Comparison of ENCODE assay signal across 25 cellular contexts in genomic region chr7:123666492-123666891, GRCh38. TPM values are rescaled to one million over a fixed set of nuclear protein-coding genes. Genes with fewer than 3 reads are reported as not detected.
DNase-seq lines count a peak whose midpoint lies in the region; ATAC-seq and TF ChIP-seq lines count a peak whose summit lies in the region.
"Had no signal": no experiment of that assay in that cellular context is flagged by ENCODE, and none has a peak within 500 bp of the region (broad histone marks: within the 10 kb centered on the region; RNA-seq: fewer than 3 reads in every experiment).

No MANE protein-coding gene starts in this region.

- H3K4me3 ChIP-seq in WERI-Rb-1 (ENCODE audit: low read depth, low read length) (no peak overlapping the region), psoas muscle (peak overlapping the region; percentile 3)
- H3K4me3 ChIP-seq: HAP-1, lung, prostate gland, smooth muscle cell, thyroid gland had no signal

- ATAC-seq in psoas muscle, result peak; percentile 54 to 89 (median 75)
- no peak for ATAC-seq in GM18909 (IDR thresholded peaks at IDR 0.05; ENCODE audit: poor library complexity, unreplicated experiment)

- H3K36me3 ChIP-seq in WERI-Rb-1 (no peaks in the 10 kb centered on the region), psoas muscle (ENCODE audit: insufficient read depth in 1 of 2, low read depth in 1 of 2) (peaks cover 0 to 42% of the 10 kb centered on the region in 2 donors)
- H3K36me3 ChIP-seq: HAP-1, prostate gland, thyroid gland had no signal

- no peaks in the 10 kb centered on the region for H3K27me3 ChIP-seq in WERI-Rb-1 (ENCODE audit: insufficient read depth, low read depth, severe bottlenecking)
- no peaks in the 10 kb centered on the region for H3K27me3 ChIP-seq in psoas muscle (ENCODE audit: insufficient read depth in 3 of 3, low read length in 2 of 3)
- H3K27me3 ChIP-seq: thyroid gland had no signal

- 13 to 19% (median 14%) methylated on average over 1 of the region's 1 CpG for WGBS in psoas muscle, 3 donors

- H3K9me3 ChIP-seq in WERI-Rb-1 (ENCODE audit: severe bottlenecking) (no peaks in the 10 kb centered on the region), psoas muscle (no peaks in the 10 kb centered on the region)
- H3K9me3 ChIP-seq: HAP-1, prostate gland, thyroid gland had no signal

- TF ChIP-seq CTCF in WERI-Rb-1 (IDR thresholded peaks at IDR 0.05; ENCODE audit: low read depth, low read length), result no peak
- TF ChIP-seq CTCF in psoas muscle (IDR thresholded peaks at IDR 0.05), result no peak

- peak; percentile 28 for DNase-seq in NCI-H1436 (lab: John Stamatoyannopoulos, UW)
- DNase-seq in NCI-H2227 treated with DMSO at 0.1 percent for 48 hours (lab: John Stamatoyannopoulos, UW), result peak; percentile 5
- peak; percentile 87 for DNase-seq in WERI-Rb-1
- no peak for DNase-seq in psoas muscle
- no peak for DNase-seq in T-helper 2 cell
- no peak for DNase-seq in stimulated activated CD4-positive, alpha-beta T cell treated with anti-CD3 and anti-CD28 coated beads, Interleukin-15, amount 100 ng/mL, for 24 hours
- DNase-seq: activated CD4-positive, alpha-beta T cell treated with anti-CD3 and anti-CD28 coated beads for 48 hours; CD4-positive, alpha-beta T cell; DMS53; effector CD4-positive, alpha-beta T cell; erythroblast; foreskin fibroblast; GF-D8; islet precursor cell; RPMI8226; stimulated activated CD4-positive, alpha-beta T cell treated with anti-CD3 and anti-CD28 coated beads, Interleukin-4, amount 100 ng/mL, for 4 hours; thyroid gland had no signal

- intact Hi-C loops in psoas muscle (cut with DNase I), result no loop called here

- H3K4me1 ChIP-seq in psoas muscle, result peaks cover 12% of the 10 kb centered on the region
- H3K4me1 ChIP-seq: prostate gland, thyroid gland had no signal

- peak overlapping the region; percentile 24 for H3K27ac ChIP-seq in WERI-Rb-1
- H3K27ac ChIP-seq in psoas muscle, result peak overlapping the region; percentile 89
- H3K27ac ChIP-seq: prostate gland, thyroid gland had no signal

RNA-seq across cellular contexts. Expression of gene LMOD2, which starts 10.8 kb away (rescaled TPM):
- total RNA-seq in psoas muscle, result 1,000 to 10,000 TPM in 1 of 4 donors, 100 to 1,000 TPM in 3; 383 to 1,114 (median 640) TPM
- polyA plus RNA-seq in psoas muscle, result 100 to 1,000 TPM in 2 of 3 donors, 1 to 10 TPM in 1; 6.9 to 341 (median 259) TPM
- total RNA-seq: astrocyte; CD4-positive, alpha-beta T cell; chondrocyte; M059J; smooth muscle cell; thyroid gland had no signal
- polyA plus RNA-seq: lung had no signal

Comparison
In these comparisons a context has a peak if more than half of its experiments do, and no peak if none do; other contexts are left out.
1. DNase-seq: peak in NCI-H1436 (single experiment), NCI-H2227 treated with DMSO at 0.1 percent for 48 hours (single experiment) and WERI-Rb-1 (single experiment); none in psoas muscle (0 of 2), T-helper 2 cell (0 of 5) and stimulated activated CD4-positive, alpha-beta T cell treated with anti-CD3 and anti-CD28 coated beads, Interleukin-15, amount 100 ng/mL, for 24 hours (single experiment).